ENCODE assay signal across 2 cellular contexts in genomic region chr19:12788025-12788681, GRCh38.
TF ChIP-seq lines count a peak whose summit lies in the region.

No MANE protein-coding gene starts in this region.

TF ChIP-seq in A549, 52 proteins besides CTCF, POLR2A, EP300 and RAD21:
- no peak for TF ChIP-seq CBX2 (IDR thresholded peaks at IDR 0.05; ENCODE audit: borderline replicate concordance, low read depth)
- TF ChIP-seq ZC3H11A (IDR thresholded peaks at IDR 0.05): no peak
- TF ChIP-seq FOSL2 (IDR thresholded peaks at IDR 0.05): no peak
- TF ChIP-seq FOSL2 (CRISPR knock-in tag; IDR thresholded peaks at IDR 0.05): no peak

TF ChIP-seq in K562, 482 proteins besides CTCF, POLR2A, EP300 and RAD21:
- TF ChIP-seq GTF2E2 (tag; IDR thresholded peaks at IDR 0.05) (no peak), KLF16 (IDR thresholded peaks at IDR 0.05) (no peak), SIN3A (IDR thresholded peaks at IDR 0.05; ENCODE audit: borderline replicate concordance in 2 of 2, control insufficient read depth in 1 of 2, low read depth in 2 of 2, low read length in 2 of 2) (no peak), TFAM (CRISPR knock-in tag; conservative IDR thresholded peaks at IDR 0.05) (no peak), THRB (CRISPR knock-in tag; conservative IDR thresholded peaks at IDR 0.05) (0 out of 2 replicates have a peak, but pooled peaks have one; percentile 20), DMBX1 (CRISPR knock-in tag; IDR thresholded peaks at IDR 0.05; ENCODE audit: borderline replicate concordance) (peak; percentile 33; the same call in 1 of the 2 replicates), ZNF79 (CRISPR knock-in tag; IDR thresholded peaks at IDR 0.05; ENCODE audit: low read depth) (no peak), ZNF217 (CRISPR knock-in tag; IDR thresholded peaks at IDR 0.05) (no peak), ZNF592 (IDR thresholded peaks at IDR 0.05) (no peak), SMAD4 (CRISPR knock-in tag; conservative IDR thresholded peaks at IDR 0.05) (no peak), USF1 (CRISPR knock-in tag; IDR thresholded peaks at IDR 0.05) (0 out of 2 replicates have a peak, but pooled peaks have one; percentile 18), OTX1 (CRISPR knock-in tag; IDR thresholded peaks at IDR 0.05) (0 out of 2 replicates have a peak, but pooled peaks have one; percentile 20), HMG20B (CRISPR knock-in tag; IDR thresholded peaks at IDR 0.05) (no peak), NR4A1 (CRISPR knock-in tag; IDR thresholded peaks at IDR 0.05) (no peak), NR4A1 (tag; IDR thresholded peaks at IDR 0.05) (no peak), ZSCAN32 (CRISPR knock-in tag; IDR thresholded peaks at IDR 0.05) (no peak), CREBBP (IDR thresholded peaks at IDR 0.05; ENCODE audit: low read depth, low read length) (no peak), ZNF707 (CRISPR knock-in tag; conservative IDR thresholded peaks at IDR 0.05) (no peak)
